In the genomic region with DNA sequence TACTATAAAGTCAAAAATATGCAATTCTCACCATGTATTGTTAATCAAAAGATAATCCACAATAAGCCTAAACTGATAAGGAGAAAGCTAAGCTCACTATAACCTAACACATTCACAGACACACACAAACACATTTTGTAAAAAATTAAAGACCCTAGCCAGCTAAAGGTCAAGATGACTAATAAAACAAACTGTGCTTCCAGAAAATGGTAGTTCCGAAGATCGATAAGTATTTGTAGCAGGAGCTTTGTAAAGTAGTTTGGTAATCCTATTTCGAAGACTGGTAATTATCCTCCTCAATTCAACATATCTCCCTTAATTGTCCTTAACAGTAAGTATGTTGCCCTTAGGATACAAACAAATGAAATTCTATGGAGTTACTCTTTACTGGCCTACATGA, we compare ENCODE assay signal across 6 cellular contexts.
"Had no signal": no experiment of that assay in that cellular context is flagged by ENCODE, and none has a peak within 500 bp of the region (broad histone marks: within the 10 kb centered on the region; RNA-seq: fewer than 3 reads in every experiment).

No MANE protein-coding gene starts in this region.

- DNase-seq: IMR-90, KBM-7, KG1 had no signal

- ATAC-seq: K562 had no signal

- H3K4me3 ChIP-seq: K562 had no signal

- FAIRE-seq: HTR-8/SVneo, K562 had no signal

- H3K27ac ChIP-seq: HL-60 had no signal
